19 cellular contexts compared by ENCODE assay signal in genomic region chr1:1120096-1120495, GRCh38. TPM values are rescaled to one million over a fixed set of nuclear protein-coding genes. Genes with fewer than 3 reads are reported as not detected.
"Had no signal": no experiment of that assay in that cellular context is flagged by ENCODE, and none has a peak within 500 bp of the region (broad histone marks: within the 10 kb centered on the region; RNA-seq: fewer than 3 reads in every experiment).

No MANE protein-coding gene starts in this region.

- DNase-seq: activated CD4-positive, alpha-beta T cell treated with anti-CD3 and anti-CD28 coated beads, Interleukin-2, amount 50 U/mL, for 48 hours; activated naive CD4-positive, alpha-beta T cell treated with Interleukin-2 at 50 U/mL for 16 hours; activated naive CD8-positive, alpha-beta T cell treated with anti-CD3 and anti-CD28 coated beads, Interleukin-2, amount 50 U/mL, for 24 hours; anterior cingulate cortex; central memory CD4-positive, alpha-beta T cell; effector CD4-positive, alpha-beta T cell; psoas muscle; stimulated activated CD4-positive, alpha-beta T cell treated with anti-CD3 and anti-CD28 coated beads, Interleukin-4, amount 100 ng/mL, for 24 hours; stomach; testis had no signal

- H3K27me3 ChIP-seq: right lobe of liver, testis, upper lobe of left lung had no signal

- ATAC-seq: activated naive CD8-positive, alpha-beta T cell treated with anti-CD3 and anti-CD28 coated beads, Interleukin-2, amount 50 U/mL, for 24 hours; esophagus mucosa; gastroesophageal sphincter; psoas muscle; right lobe of liver; stimulated activated effector memory CD8-positive, alpha-beta T cell treated with anti-CD3 and anti-CD28 coated beads, Interleukin-12 subunit alpha, Interleukin-12 subunit beta, amount 100 ng/mL, for 72 hours had no signal

- H3K4me1 ChIP-seq: testis had no signal

- H3K9me3 ChIP-seq: gastroesophageal sphincter, psoas muscle, right lobe of liver, stomach, testis, upper lobe of left lung had no signal

- H3K4me3 ChIP-seq: coronary artery, gastroesophageal sphincter, psoas muscle, right lobe of liver, smooth muscle cell, stomach, testis, upper lobe of left lung had no signal

- H3K36me3 ChIP-seq: gastroesophageal sphincter, right lobe of liver, stomach, upper lobe of left lung had no signal

- H3K27ac ChIP-seq: coronary artery, gastroesophageal sphincter, psoas muscle, right lobe of liver, stomach, testis, upper lobe of left lung had no signal

RNA-seq across cellular contexts. Expression of gene RNF223, which starts 46.0 kb away (rescaled TPM):
- total RNA-seq: osteocyte, psoas muscle, right lobe of liver had no signal
- polyA plus RNA-seq: psoas muscle had no signal

RNA-seq across cellular contexts. Expression of gene TTLL10, which starts 53.6 kb away (rescaled TPM):
- total RNA-seq: myocyte, osteocyte, right lobe of liver, smooth muscle cell had no signal
- polyA plus RNA-seq: smooth muscle cell had no signal
